8 cellular contexts compared by ENCODE assay signal in genomic region chr4:128516568-128516967, GRCh38.
DNase-seq lines count a peak whose midpoint lies in the region; ATAC-seq and TF ChIP-seq lines count a peak whose summit lies in the region.

No MANE protein-coding gene starts in this region.

- no peaks in the 10 kb centered on the region for H3K79me2 ChIP-seq in fibroblast of lung (ENCODE audit: control insufficient read depth, insufficient read depth, low read length)

- H3K9me3 ChIP-seq in fibroblast of lung (ENCODE audit: control insufficient read depth, insufficient read depth, low read depth, low read length) (no peaks in the 10 kb centered on the region), right lobe of liver (no peaks in the 10 kb centered on the region)

- no peak overlapping the region for H2AFZ ChIP-seq in fibroblast of lung (ENCODE audit: low read length)

- peak overlapping the region; percentile 41 for H3K4me2 ChIP-seq in fibroblast of lung (ENCODE audit: extremely low read depth, insufficient read depth, low read length)

- H3K27ac ChIP-seq in fibroblast of lung (ENCODE audit: insufficient read depth, low read length) = peak overlapping the region; percentile 86
- H3K27ac ChIP-seq in right lobe of liver = no peak overlapping the region

- TF ChIP-seq CTCF in fibroblast of lung (conservative IDR thresholded peaks at IDR 0.05 in 1 of 2, IDR thresholded peaks at IDR 0.05 in 1 of 2; ENCODE audit: low read depth in 1 of 2, low read length in 2 of 2) (no peak), right lobe of liver (IDR thresholded peaks at IDR 0.05) (no peak)

- H3K9ac ChIP-seq in fibroblast of lung (ENCODE audit: insufficient read depth, low read length) = no peak overlapping the region

- H3K9me3 Mint-ChIP-seq in stimulated activated naive CD8-positive, alpha-beta T cell treated with anti-CD3 and anti-CD28 coated beads, Interleukin-15, amount 100 ng/mL, for 72 hours = peaks cover 15 to 24% of the 10 kb centered on the region in 2 donors

- no peaks in the 10 kb centered on the region for H3K27me3 Mint-ChIP-seq in stimulated activated naive CD8-positive, alpha-beta T cell treated with anti-CD3 and anti-CD28 coated beads, Interleukin-15, amount 100 ng/mL, for 72 hours

- ATAC-seq in GM21423 (IDR thresholded peaks at IDR 0.05; ENCODE audit: unreplicated experiment) (peak; percentile 46), HG03439 (IDR thresholded peaks at IDR 0.05; ENCODE audit: unreplicated experiment) (peak; percentile 71), right lobe of liver (no peak)
- no peak for ATAC-seq in stimulated activated naive CD8-positive, alpha-beta T cell treated with anti-CD3 and anti-CD28 coated beads, Interleukin-15, amount 100 ng/mL, for 72 hours

- 82% methylated on average over 2 of the region's 2 CpGs for WGBS in right lobe of liver (ENCODE audit: insufficient coverage, low coverage, low lambda C conversion rate, missing lambda C conversion rate)

- H4K20me1 ChIP-seq in fibroblast of lung (ENCODE audit: control insufficient read depth, extremely low read depth, insufficient read depth, low read length) = no peaks in the 10 kb centered on the region

- intact Hi-C loops in right lobe of liver (cut with DNase I) = no loop called here

- peak; percentile 82 for DNase-seq in GM04503 (ENCODE audit: low read depth)
- DNase-seq in fibroblast of lung (ENCODE audit: low read depth in 2 of 2) = peak; percentile 72 to 95
- no peak for DNase-seq in right lobe of liver
- DNase-seq in stimulated activated naive CD8-positive, alpha-beta T cell treated with anti-CD3 and anti-CD28 coated beads, Interleukin-15, amount 100 ng/mL, for 72 hours = no peak
- DNase-seq in midbrain (lab: John Stamatoyannopoulos, UW) = no peak
- DNase-seq in iPS-NIHi7 (ENCODE audit: extremely low spot score) = no peak

- H3K4me1 ChIP-seq in fibroblast of lung (ENCODE audit: control insufficient read depth, extremely low read depth, insufficient read depth, low read length) (peaks cover 33% of the 10 kb centered on the region), right lobe of liver (peaks cover 0 to 14% (median 0%) of the 10 kb centered on the region in 4 donors)

- TF ChIP-seq POLR2A in right lobe of liver (IDR thresholded peaks at IDR 0.05) = no peak

- H3K4me1 Mint-ChIP-seq in stimulated activated naive CD8-positive, alpha-beta T cell treated with anti-CD3 and anti-CD28 coated beads, Interleukin-15, amount 100 ng/mL, for 72 hours = peaks cover 47% of the 10 kb centered on the region

- H3K36me3 ChIP-seq in fibroblast of lung (ENCODE audit: control insufficient read depth, insufficient read depth, low read length) (no peaks in the 10 kb centered on the region), right lobe of liver (no peaks in the 10 kb centered on the region)

- H3K27ac Mint-ChIP-seq in stimulated activated naive CD8-positive, alpha-beta T cell treated with anti-CD3 and anti-CD28 coated beads, Interleukin-15, amount 100 ng/mL, for 72 hours = peak overlapping the region in 1 of 2 donors; percentile 16

- H3K4me3 Mint-ChIP-seq in stimulated activated naive CD8-positive, alpha-beta T cell treated with anti-CD3 and anti-CD28 coated beads, Interleukin-15, amount 100 ng/mL, for 72 hours = no peak overlapping the region

- H3K27me3 ChIP-seq in fibroblast of lung (ENCODE audit: control insufficient read depth, insufficient read depth, low read length) (no peaks in the 10 kb centered on the region), right lobe of liver (no peaks in the 10 kb centered on the region)

- H3K4me3 ChIP-seq in fibroblast of lung (replicated peaks in 1 of 4; ENCODE audit: control extremely low read depth in 1 of 4, insufficient read depth in 1 of 4, low read depth in 3 of 4, low read length in 4 of 4) (no peak overlapping the region), right lobe of liver (no peak overlapping the region)

Comparison
In these comparisons a context has a peak if more than half of its experiments do, and no peak if none do; other contexts are left out.
1. DNase-seq: peak in GM04503 (single experiment) and fibroblast of lung (2 of 2); none in right lobe of liver (0 of 3), stimulated activated naive CD8-positive, alpha-beta T cell treated with anti-CD3 and anti-CD28 coated beads, Interleukin-15, amount 100 ng/mL, for 72 hours (0 of 2), midbrain (single experiment) and iPS-NIHi7 (single experiment).
2. ATAC-seq: peak in GM21423 (single experiment) and HG03439 (single experiment); none in right lobe of liver (0 of 4) and stimulated activated naive CD8-positive, alpha-beta T cell treated with anti-CD3 and anti-CD28 coated beads, Interleukin-15, amount 100 ng/mL, for 72 hours (single experiment).